30 cellular contexts compared by ENCODE assay signal in the genomic region with DNA sequence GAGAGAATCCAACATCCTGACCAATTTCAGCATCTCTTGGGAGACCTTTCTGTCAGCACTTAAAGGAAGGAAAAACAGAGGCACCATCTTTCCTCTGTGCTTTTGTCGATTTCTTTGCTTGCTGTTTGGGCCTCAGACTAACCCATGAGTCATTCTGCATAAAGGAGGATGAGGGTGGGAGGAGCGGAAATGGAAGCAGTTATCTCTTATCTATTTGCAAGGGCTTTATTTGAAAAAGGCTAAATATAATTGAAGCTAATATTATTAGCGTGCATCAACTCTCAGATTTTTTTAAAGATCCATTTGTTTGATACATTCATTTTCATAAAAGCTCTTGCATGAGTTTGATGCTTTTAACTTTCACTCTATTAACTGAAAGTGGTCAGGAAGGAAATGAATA.
DNase-seq lines count a peak whose midpoint lies in the region; ATAC-seq and TF ChIP-seq lines count a peak whose summit lies in the region.
"Had no signal": no experiment of that assay in that cellular context is flagged by ENCODE, and none has a peak within 500 bp of the region (broad histone marks: within the 10 kb centered on the region; RNA-seq: fewer than 3 reads in every experiment).

No MANE protein-coding gene starts in this region.

- in situ Hi-C loops in KBM-7 (cut with MboI; ENCODE audit: low pct_unique_long_range_greater_than_20kb, low sequenced_read_pairs), result no loop called here

- peak; percentile 53 for ATAC-seq in WTC11
- no peak for ATAC-seq in HG02884 (IDR thresholded peaks at IDR 0.05; ENCODE audit: unreplicated experiment)
- ATAC-seq: activated CD8-positive, alpha-beta memory T cell treated with anti-CD3 and anti-CD28 coated beads, Interleukin-2, amount 10 ng/mL, durations not matched to agents 7 days and 5 days; activated T-cell treated with anti-CD3 and anti-CD28 coated beads, Interleukin-2, amount 50 U/mL, for 4 hours; effector memory CD8-positive, alpha-beta T cell; foreskin keratinocyte; heart left ventricle; left ventricle myocardium superior had no signal

- H3K4me3 ChIP-seq in mesodermal cell (ENCODE audit: extremely low read depth, insufficient read depth, low read length, poor library complexity, severe bottlenecking) (no peak overlapping the region), tibial nerve (no peak overlapping the region)
- H3K4me3 ChIP-seq: BLaER1, heart left ventricle, Peyer's patch, sigmoid colon, tibial artery had no signal

- POLR2A ChIA-PET in WTC11 (lab: Charles Lee), result no interaction called here

- H3K27me3 Mint-ChIP-seq in WTC11 (ENCODE audit: low read depth), result no peaks in the 10 kb centered on the region
- H3K27me3 Mint-ChIP-seq: activated B cell treated with CpG ODN at 0.5 μM for 24 hours; activated CD8-positive, alpha-beta memory T cell treated with anti-CD3 and anti-CD28 coated beads, Interleukin-2, amount 10 ng/mL, durations not matched to agents 7 days and 5 days; effector memory CD8-positive, alpha-beta T cell; naive B cell; progenitor cell of endocrine pancreas had no signal

- CTCF ChIA-PET in WTC11 (lab: Charles Lee), result no interaction called here

- no peak for TF ChIP-seq EP300 in tibial nerve (IDR thresholded peaks at IDR 0.05)

- no peak for TF ChIP-seq POLR2A in tibial nerve (IDR thresholded peaks at IDR 0.05)

- DNase-seq in ELR (ENCODE audit: low read depth) (peak; percentile 33), NCI-H226 (peak; percentile 37), WTC11 (ENCODE audit: low spot score) (no peak), KBM-7 (no peak), tibial nerve (ENCODE audit: low spot score in 2 of 2) (no peak)
- DNase-seq: activated B cell treated with CpG ODN at 0.5 μM for 24 hours; activated CD4-positive, alpha-beta T cell treated with anti-CD3 and anti-CD28 coated beads, Interleukin-2, amount 50 U/mL, for 4 hours; activated CD8-positive, alpha-beta memory T cell treated with anti-CD3 and anti-CD28 coated beads, Interleukin-2, amount 10 ng/mL, durations not matched to agents 7 days and 5 days; activated gamma-delta T cell treated with Interleukin-2 at 50 U/mL for 16 hours; activated naive CD8-positive, alpha-beta T cell treated with anti-CD3 and anti-CD28 coated beads, Interleukin-2, amount 10 ng/mL, durations not matched to agents 7 days and 5 days; activated T-cell treated with anti-CD3 and anti-CD28 coated beads, Interleukin-2, amount 50 U/mL, for 4 hours; effector memory CD8-positive, alpha-beta T cell; erythroblast; foreskin keratinocyte; heart left ventricle; kidney; left ventricle myocardium superior; naive B cell; NCI-H2081; NCI-H526 treated with DMSO at 0.1 percent for 48 hours; Peyer's patch; sigmoid colon; stimulated activated CD4-positive, alpha-beta T cell treated with anti-CD3 and anti-CD28 coated beads, Interleukin-4, amount 100 ng/mL, for 1 hour; T-helper 9 cell; tibial artery had no signal

- H3K9me3 ChIP-seq in mesodermal cell (ENCODE audit: control insufficient read depth, low read length) (no peaks in the 10 kb centered on the region), tibial nerve (no peaks in the 10 kb centered on the region)
- H3K9me3 ChIP-seq: BLaER1, Peyer's patch, sigmoid colon, tibial artery had no signal

- H3K27ac Mint-ChIP-seq in WTC11, result no peak overlapping the region
- H3K27ac Mint-ChIP-seq: activated B cell treated with CpG ODN at 0.5 μM for 24 hours; activated CD8-positive, alpha-beta memory T cell treated with anti-CD3 and anti-CD28 coated beads, Interleukin-2, amount 10 ng/mL, durations not matched to agents 7 days and 5 days; activated naive CD8-positive, alpha-beta T cell treated with anti-CD3 and anti-CD28 coated beads, Interleukin-2, amount 10 ng/mL, durations not matched to agents 7 days and 5 days; effector memory CD8-positive, alpha-beta T cell; mesothelial cell of epicardium; naive B cell; progenitor cell of endocrine pancreas had no signal

- TF ChIP-seq CTCF in WTC11 (IDR thresholded peaks at IDR 0.05), result no peak
- no peak for TF ChIP-seq CTCF in tibial nerve (IDR thresholded peaks at IDR 0.05)

- WGBS in mesodermal cell (ENCODE audit: insufficient coverage in 2 of 2), 2 experiments, result 40 to 50% methylated on average over 1 of the region's 3 CpGs
- WGBS in tibial nerve, 2 donors, result 66 to 67% methylated on average over 3 of the region's 3 CpGs

- H3K36me3 ChIP-seq in mesodermal cell (ENCODE audit: control insufficient read depth, insufficient read depth, low read length) (no peaks in the 10 kb centered on the region), tibial nerve (no peaks in the 10 kb centered on the region)
- H3K36me3 ChIP-seq: BLaER1, heart left ventricle, Peyer's patch, sigmoid colon, tibial artery had no signal

- H3K9me3 Mint-ChIP-seq in WTC11, result peaks cover 6% of the 10 kb centered on the region
- H3K9me3 Mint-ChIP-seq: activated naive CD8-positive, alpha-beta T cell treated with anti-CD3 and anti-CD28 coated beads, Interleukin-2, amount 10 ng/mL, durations not matched to agents 7 days and 5 days; activated T-cell treated with anti-CD3 and anti-CD28 coated beads, Interleukin-2, amount 50 U/mL, for 4 hours; effector memory CD8-positive, alpha-beta T cell; mesothelial cell of epicardium had no signal

- no peak overlapping the region for H3K4me3 Mint-ChIP-seq in WTC11
- H3K4me3 Mint-ChIP-seq: activated B cell treated with CpG ODN at 0.5 μM for 24 hours; activated CD8-positive, alpha-beta memory T cell treated with anti-CD3 and anti-CD28 coated beads, Interleukin-2, amount 10 ng/mL, durations not matched to agents 7 days and 5 days; activated naive CD8-positive, alpha-beta T cell treated with anti-CD3 and anti-CD28 coated beads, Interleukin-2, amount 10 ng/mL, durations not matched to agents 7 days and 5 days; activated T-cell treated with anti-CD3 and anti-CD28 coated beads, Interleukin-2, amount 50 U/mL, for 4 hours; effector memory CD8-positive, alpha-beta T cell; mesothelial cell of epicardium; naive B cell had no signal

- peaks cover 25% of the 10 kb centered on the region for H3K4me1 Mint-ChIP-seq in WTC11
- H3K4me1 Mint-ChIP-seq: activated B cell treated with CpG ODN at 0.5 μM for 24 hours; activated CD8-positive, alpha-beta memory T cell treated with anti-CD3 and anti-CD28 coated beads, Interleukin-2, amount 10 ng/mL, durations not matched to agents 7 days and 5 days; activated naive CD8-positive, alpha-beta T cell treated with anti-CD3 and anti-CD28 coated beads, Interleukin-2, amount 10 ng/mL, durations not matched to agents 7 days and 5 days; naive B cell had no signal

- H3K27ac ChIP-seq in mesodermal cell (ENCODE audit: low read depth, low read length, severe bottlenecking) (peak overlapping the region; percentile 23), tibial nerve (no peak overlapping the region)
- H3K27ac ChIP-seq: BLaER1, foreskin keratinocyte, heart left ventricle, Peyer's patch, sigmoid colon, tibial artery had no signal

- H3K36me3 Mint-ChIP-seq in WTC11, result no peaks in the 10 kb centered on the region
- H3K36me3 Mint-ChIP-seq: activated CD8-positive, alpha-beta memory T cell treated with anti-CD3 and anti-CD28 coated beads, Interleukin-2, amount 10 ng/mL, durations not matched to agents 7 days and 5 days; activated naive CD8-positive, alpha-beta T cell treated with anti-CD3 and anti-CD28 coated beads, Interleukin-2, amount 10 ng/mL, durations not matched to agents 7 days and 5 days; mesothelial cell of epicardium; naive B cell had no signal

- H3K4me1 ChIP-seq in mesodermal cell (ENCODE audit: control insufficient read depth, insufficient read depth, low read length, poor library complexity, severe bottlenecking), result peaks cover 6% of the 10 kb centered on the region
- H3K4me1 ChIP-seq in tibial nerve, result no peaks in the 10 kb centered on the region
- H3K4me1 ChIP-seq: BLaER1, foreskin keratinocyte, heart left ventricle, Peyer's patch, sigmoid colon, tibial artery had no signal

- no peaks in the 10 kb centered on the region for H3K27me3 ChIP-seq in tibial nerve
- H3K27me3 ChIP-seq: BLaER1, foreskin keratinocyte, heart left ventricle, Peyer's patch, sigmoid colon, tibial artery had no signal

TF ChIP-seq in WTC11, 78 proteins besides CTCF, POLR2A, EP300 and RAD21 (continues in another document):
- TF ChIP-seq, protein P1, sequence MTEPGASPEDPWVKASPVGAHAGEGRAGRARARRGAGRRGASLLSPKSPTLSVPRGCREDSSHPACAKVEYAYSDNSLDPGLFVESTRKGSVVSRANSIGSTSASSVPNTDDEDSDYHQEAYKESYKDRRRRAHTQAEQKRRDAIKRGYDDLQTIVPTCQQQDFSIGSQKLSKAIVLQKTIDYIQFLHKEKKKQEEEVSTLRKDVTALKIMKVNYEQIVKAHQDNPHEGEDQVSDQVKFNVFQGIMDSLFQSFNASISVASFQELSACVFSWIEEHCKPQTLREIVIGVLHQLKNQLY (CRISPR knock-in tag; IDR thresholded peaks at IDR 0.05), result no peak
- no peak for TF ChIP-seq MXD4 (CRISPR knock-in tag; IDR thresholded peaks at IDR 0.05; ENCODE audit: borderline replicate concordance)
- no peak for TF ChIP-seq ZNF416 (CRISPR knock-in tag; IDR thresholded peaks at IDR 0.05)
- TF ChIP-seq ETV6 (CRISPR knock-in tag; IDR thresholded peaks at IDR 0.05), result no peak
- TF ChIP-seq FOXJ3 (CRISPR knock-in tag; IDR thresholded peaks at IDR 0.05; ENCODE audit: borderline replicate concordance), result no peak
- TF ChIP-seq KAT7 (CRISPR knock-in tag; IDR thresholded peaks at IDR 0.05; ENCODE audit: borderline replicate concordance), result no peak
- TF ChIP-seq, protein P2, sequence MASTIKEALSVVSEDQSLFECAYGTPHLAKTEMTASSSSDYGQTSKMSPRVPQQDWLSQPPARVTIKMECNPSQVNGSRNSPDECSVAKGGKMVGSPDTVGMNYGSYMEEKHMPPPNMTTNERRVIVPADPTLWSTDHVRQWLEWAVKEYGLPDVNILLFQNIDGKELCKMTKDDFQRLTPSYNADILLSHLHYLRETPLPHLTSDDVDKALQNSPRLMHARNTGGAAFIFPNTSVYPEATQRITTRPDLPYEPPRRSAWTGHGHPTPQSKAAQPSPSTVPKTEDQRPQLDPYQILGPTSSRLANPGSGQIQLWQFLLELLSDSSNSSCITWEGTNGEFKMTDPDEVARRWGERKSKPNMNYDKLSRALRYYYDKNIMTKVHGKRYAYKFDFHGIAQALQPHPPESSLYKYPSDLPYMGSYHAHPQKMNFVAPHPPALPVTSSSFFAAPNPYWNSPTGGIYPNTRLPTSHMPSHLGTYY (CRISPR knock-in tag; IDR thresholded peaks at IDR 0.05), result no peak
- TF ChIP-seq, protein P3, sequence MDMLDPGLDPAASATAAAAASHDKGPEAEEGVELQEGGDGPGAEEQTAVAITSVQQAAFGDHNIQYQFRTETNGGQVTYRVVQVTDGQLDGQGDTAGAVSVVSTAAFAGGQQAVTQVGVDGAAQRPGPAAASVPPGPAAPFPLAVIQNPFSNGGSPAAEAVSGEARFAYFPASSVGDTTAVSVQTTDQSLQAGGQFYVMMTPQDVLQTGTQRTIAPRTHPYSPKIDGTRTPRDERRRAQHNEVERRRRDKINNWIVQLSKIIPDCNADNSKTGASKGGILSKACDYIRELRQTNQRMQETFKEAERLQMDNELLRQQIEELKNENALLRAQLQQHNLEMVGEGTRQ (CRISPR knock-in tag; IDR thresholded peaks at IDR 0.05), result no peak

Comparison
In these comparisons a context has a peak if more than half of its experiments do, and no peak if none do; other contexts are left out.
1. DNase-seq: peak in ELR (single experiment) and NCI-H226 (single experiment); none in WTC11 (single experiment), KBM-7 (single experiment) and tibial nerve (0 of 2).